11 cellular contexts compared by ENCODE assay signal in genomic region chr14:59214702-59215302, GRCh38. TPM values are rescaled to one million over a fixed set of nuclear protein-coding genes. Genes with fewer than 3 reads are reported as not detected.
DNase-seq lines count a peak whose midpoint lies in the region; ATAC-seq and TF ChIP-seq lines count a peak whose summit lies in the region.
"Had no signal": no experiment of that assay in that cellular context is flagged by ENCODE, and none has a peak within 500 bp of the region (broad histone marks: within the 10 kb centered on the region; RNA-seq: fewer than 3 reads in every experiment).

No MANE protein-coding gene starts in this region.

- WGBS in hepatocyte (ENCODE audit: low lambda C conversion rate, missing lambda C conversion rate): 90% methylated on average over 3 of the region's 3 CpGs

- peaks cover 47% of the 10 kb centered on the region for H3K4me1 ChIP-seq in hepatocyte (ENCODE audit: insufficient read depth)
- peaks cover 4% of the 10 kb centered on the region; the same call in 1 of the 2 replicates for H3K4me1 ChIP-seq in Karpas-422 (ENCODE audit: low read length)

- no peak overlapping the region for H3K4me3 ChIP-seq in hepatocyte
- no peak overlapping the region for H3K4me3 ChIP-seq in Karpas-422 (ENCODE audit: low read length)
- H3K4me3 ChIP-seq: SK-N-MC had no signal

- H2AFZ ChIP-seq in hepatocyte (no peak overlapping the region), Karpas-422 (ENCODE audit: low read length) (no peak overlapping the region)

- no peak for TF ChIP-seq CTCF in hepatocyte (IDR thresholded peaks at IDR 0.05; ENCODE audit: poor library complexity)

- H3K36me3 ChIP-seq in hepatocyte (replicated peaks; ENCODE audit: insufficient read depth, low read depth): no peaks in the 10 kb centered on the region
- H3K36me3 ChIP-seq in Karpas-422 (ENCODE audit: insufficient read depth, low read length): no peaks in the 10 kb centered on the region

- H3K4me2 ChIP-seq in hepatocyte (peak overlapping the region; percentile 61), Karpas-422 (ENCODE audit: low read depth, low read length, poor library complexity, severe bottlenecking) (no peak overlapping the region)

- peaks cover 82% of the 10 kb centered on the region for H3K79me2 ChIP-seq in hepatocyte
- H3K79me2 ChIP-seq in Karpas-422 (ENCODE audit: low read length): peaks cover 7% of the 10 kb centered on the region; the same call in 1 of the 2 replicates

- peak; percentile 5 for DNase-seq in CD1c-positive myeloid dendritic cell (ENCODE audit: extremely low spot score)
- no peak for DNase-seq in hepatocyte (ENCODE audit: low spot score)
- no peak for DNase-seq in COLO668 (lab: John Stamatoyannopoulos, UW; ENCODE audit: unreplicated experiment)
- no peak for DNase-seq in Karpas-422
- no peak for DNase-seq in GOT3 (lab: John Stamatoyannopoulos, UW)
- DNase-seq: activated CD4-positive, alpha-beta T cell treated with anti-CD3 and anti-CD28 coated beads, Interleukin-2, amount 50 U/mL, for 1 hour had no signal

- no peaks in the 10 kb centered on the region for H3K9me2 ChIP-seq in hepatocyte (replicated peaks; ENCODE audit: insufficient read depth)
- no peaks in the 10 kb centered on the region for H3K9me2 ChIP-seq in Karpas-422 (replicated peaks; ENCODE audit: insufficient read depth, low read length)

- H4K20me1 ChIP-seq in hepatocyte (ENCODE audit: insufficient read depth, poor library complexity, severe bottlenecking): peaks cover 27% of the 10 kb centered on the region
- H4K20me1 ChIP-seq in Karpas-422 (ENCODE audit: insufficient read depth, low read depth, low read length): peaks cover 47% of the 10 kb centered on the region

- H3K27me3 ChIP-seq in hepatocyte (no peaks in the 10 kb centered on the region), Karpas-422 (ENCODE audit: low read length) (no peaks in the 10 kb centered on the region)

- no peak overlapping the region for H3K9ac ChIP-seq in Karpas-422 (ENCODE audit: low read length)

- H3K27ac ChIP-seq in hepatocyte (peak overlapping the region; percentile 6), Karpas-422 (ENCODE audit: low read length) (no peak overlapping the region)
- H3K27ac ChIP-seq: HL-60, SK-N-MC had no signal

- H3K9me3 ChIP-seq in hepatocyte (ENCODE audit: low read depth) (no peaks in the 10 kb centered on the region), Karpas-422 (ENCODE audit: low read length) (no peaks in the 10 kb centered on the region)

- peak; percentile 74 for ATAC-seq in GM19395 (IDR thresholded peaks at IDR 0.05; ENCODE audit: unreplicated experiment)
- peak; percentile 61 for ATAC-seq in HG03045 (IDR thresholded peaks at IDR 0.05; ENCODE audit: unreplicated experiment)
- no peak for ATAC-seq in HG02763 (IDR thresholded peaks at IDR 0.05; ENCODE audit: unreplicated experiment)

RNA-seq across cellular contexts. Expression of gene DAAM1, which starts 26.3 kb away (rescaled TPM):
- 23.1 and 23.7 TPM in 2 replicates for total RNA-seq in hepatocyte
- 19.0 and 21.6 TPM in 2 replicates for polyA plus RNA-seq in hepatocyte
- 25.9 and 43.8 TPM in 2 replicates for total RNA-seq in Karpas-422 (2014; rRNA removed; shearing (Covaris generic); ENCODE audit: low replicate concordance)
